ENCODE assay signal across 9 cellular contexts in the genomic region with DNA sequence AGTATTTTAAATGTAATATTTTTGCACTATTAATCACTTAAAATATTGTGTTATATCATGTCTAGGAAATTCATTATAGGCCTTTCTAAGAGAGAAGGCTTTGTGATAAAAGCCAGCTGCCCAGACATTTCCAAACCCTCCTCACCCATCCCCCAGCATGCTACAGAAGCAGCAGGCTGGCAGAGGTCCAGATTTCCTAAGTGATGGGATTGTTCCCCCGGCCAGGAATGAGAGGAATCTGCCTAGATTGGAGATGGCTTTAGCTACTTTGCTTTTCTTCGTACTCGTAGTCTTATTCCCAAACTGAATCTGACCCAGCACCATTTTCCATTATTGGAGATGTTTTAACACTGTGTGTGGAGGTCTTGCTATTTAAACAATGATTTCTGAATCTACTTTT. TPM values are rescaled to one million over a fixed set of nuclear protein-coding genes. Genes with fewer than 3 reads are reported as not detected.
DNase-seq lines count a peak whose midpoint lies in the region; ATAC-seq, FAIRE-seq and TF ChIP-seq lines count a peak whose summit lies in the region.
"Had no signal": no experiment of that assay in that cellular context is flagged by ENCODE, and none has a peak within 500 bp of the region (broad histone marks: within the 10 kb centered on the region; RNA-seq: fewer than 3 reads in every experiment).

No MANE protein-coding gene starts in this region.

- 22% methylated on average over 1 of the region's 3 CpGs for WGBS in HUES64
- 5% methylated on average over 3 of the region's 3 CpGs for WGBS in smooth muscle cell (ENCODE audit: low lambda C conversion rate)

- H3K9me3 Mint-ChIP-seq in glutamatergic neuron (ENCODE audit: unreplicated experiment), result peaks cover 5% of the 10 kb centered on the region

- H3K36me3 ChIP-seq in HUES64 (ENCODE audit: insufficient read depth, low read length) (no peaks in the 10 kb centered on the region), SJCRH30 (no peaks in the 10 kb centered on the region; the same call in 1 of the 2 replicates), smooth muscle cell (ENCODE audit: low read depth) (no peaks in the 10 kb centered on the region)

- H3K4me3 Mint-ChIP-seq in glutamatergic neuron (ENCODE audit: unreplicated experiment), result peak overlapping the region; percentile 41
- H3K4me3 Mint-ChIP-seq: activated CD8-positive, alpha-beta T cell treated with anti-CD3 and anti-CD28 coated beads, Interleukin-2, amount 10 ng/mL, durations not matched to agents 7 days and 5 days had no signal

- no peak for ATAC-seq in HG03521 (IDR thresholded peaks at IDR 0.05; ENCODE audit: unreplicated experiment)
- ATAC-seq: activated CD8-positive, alpha-beta T cell treated with anti-CD3 and anti-CD28 coated beads, Interleukin-2, amount 10 ng/mL, durations not matched to agents 7 days and 5 days; K562 had no signal

- H3K4me1 ChIP-seq in HUES64 (ENCODE audit: insufficient read depth, low read length) (peaks cover 64% of the 10 kb centered on the region), SJCRH30 (peaks cover 54% of the 10 kb centered on the region), smooth muscle cell (ENCODE audit: low read depth) (peaks cover 51% of the 10 kb centered on the region)

- H3K9me3 ChIP-seq in HUES64 (ENCODE audit: insufficient read depth, low read depth, low read length) (no peaks in the 10 kb centered on the region), SJCRH30 (replicated peaks) (no peaks in the 10 kb centered on the region), smooth muscle cell (replicated peaks; ENCODE audit: low read depth) (no peaks in the 10 kb centered on the region)

- FAIRE-seq in H54 (lab: Jason Lieb, UNC) (no peak), frontal cortex (lab: Jason Lieb, UNC) (no peak)
- FAIRE-seq: K562 had no signal

- no peaks in the 10 kb centered on the region for H3K79me2 ChIP-seq in smooth muscle cell (ENCODE audit: low read depth)

- peak overlapping the region; percentile 76 for H3K27ac Mint-ChIP-seq in glutamatergic neuron (ENCODE audit: unreplicated experiment)
- H3K27ac Mint-ChIP-seq: activated CD8-positive, alpha-beta T cell treated with anti-CD3 and anti-CD28 coated beads, Interleukin-2, amount 10 ng/mL, durations not matched to agents 7 days and 5 days had no signal

- H3K36me3 Mint-ChIP-seq in glutamatergic neuron (ENCODE audit: unreplicated experiment), result no peaks in the 10 kb centered on the region

- peaks cover 1% of the 10 kb centered on the region; the same call in 1 of the 2 replicates for H3K27me3 ChIP-seq in HUES64 (ENCODE audit: insufficient read depth, low read length)
- H3K27me3 ChIP-seq in SJCRH30, result no peaks in the 10 kb centered on the region
- no peaks in the 10 kb centered on the region for H3K27me3 ChIP-seq in smooth muscle cell (ENCODE audit: low read depth)

- H3K4me1 Mint-ChIP-seq in glutamatergic neuron (ENCODE audit: low read depth, unreplicated experiment), result peaks cover 56% of the 10 kb centered on the region

- peak overlapping the region; percentile 29; the same call in 1 of the 2 replicates for H3K9ac ChIP-seq in HUES64 (ENCODE audit: low read depth, low read length)
- no peak overlapping the region for H3K9ac ChIP-seq in smooth muscle cell (ENCODE audit: low read depth)

- H4K20me1 ChIP-seq in smooth muscle cell (ENCODE audit: low read depth), result no peaks in the 10 kb centered on the region

- H3K4me2 ChIP-seq in smooth muscle cell, result peak overlapping the region; percentile 65

- H3K4me3 ChIP-seq in HUES64 (ENCODE audit: low read length), result peak overlapping the region; percentile 36
- peak overlapping the region; percentile 8 for H3K4me3 ChIP-seq in SJCRH30
- H3K4me3 ChIP-seq in smooth muscle cell, result peak overlapping the region; percentile 17
- H3K4me3 ChIP-seq: K562 had no signal

- no peaks in the 10 kb centered on the region for H3F3A ChIP-seq in smooth muscle cell (ENCODE audit: low read depth)

- H2AFZ ChIP-seq in smooth muscle cell (ENCODE audit: low read depth), result no peak overlapping the region

- no peak for TF ChIP-seq CTCF in glutamatergic neuron (IDR thresholded peaks at IDR 0.05; ENCODE audit: partially characterized antibody, unreplicated experiment)
- TF ChIP-seq CTCF in smooth muscle cell (IDR thresholded peaks at IDR 0.05; ENCODE audit: borderline replicate concordance, insufficient read depth, poor library complexity, severe bottlenecking), result no peak

- DNase-seq in SJCRH30, result peak; percentile 97 to 99
- peak; percentile 56 for DNase-seq in glutamatergic neuron
- no peak for DNase-seq in smooth muscle cell (lab: John Stamatoyannopoulos, UW; ENCODE audit: unreplicated experiment)
- DNase-seq in H54 (ENCODE audit: insufficient read length, low spot score), result no peak
- no peak for DNase-seq in frontal cortex (ENCODE audit: low spot score in 2 of 2)
- DNase-seq: activated CD8-positive, alpha-beta T cell treated with anti-CD3 and anti-CD28 coated beads, Interleukin-2, amount 10 ng/mL, durations not matched to agents 7 days and 5 days had no signal

- H3K27me3 Mint-ChIP-seq in glutamatergic neuron (ENCODE audit: unreplicated experiment), result no peaks in the 10 kb centered on the region

- TF ChIP-seq POLR2A in H54 (IDR thresholded peaks at IDR 0.05; ENCODE audit: low read depth, low read length), result no peak

- H3K27ac ChIP-seq in HUES64 (ENCODE audit: low read depth, low read length), result peak overlapping the region; percentile 80
- peak overlapping the region; percentile 89 for H3K27ac ChIP-seq in SJCRH30
- H3K27ac ChIP-seq in smooth muscle cell (ENCODE audit: low read depth), result peak overlapping the region; percentile 49

RNA-seq across cellular contexts. Expression of a gene that starts 29.4 kb away (rescaled TPM):
- 16.4 TPM for polyA plus RNA-seq in HUES64 (2013, experiment 1 of 2)
- 21.2 TPM for polyA plus RNA-seq in HUES64 (2013, experiment 2 of 2)
- 67.6 and 78.2 TPM in 2 replicates for total RNA-seq in SJCRH30 (2014; rRNA removed; shearing (Covaris generic))
- total RNA-seq in glutamatergic neuron (ENCODE audit: unreplicated experiment) (96.5 TPM), smooth muscle cell (5.3 and 11.2 TPM in 2 replicates), frontal cortex (77.9 TPM)
- 4.1 and 5.1 TPM in 2 replicates for polyA plus RNA-seq in smooth muscle cell
- total RNA-seq: activated CD8-positive, alpha-beta T cell treated with anti-CD3 and anti-CD28 coated beads, Interleukin-2, amount 10 ng/mL, durations not matched to agents 7 days and 5 days had no signal

Comparison
In these comparisons a context has a peak if more than half of its experiments do, and no peak if none do; other contexts are left out.
1. DNase-seq: peak in SJCRH30 (2 of 2) and glutamatergic neuron (single experiment); none in smooth muscle cell (single experiment), H54 (single experiment) and frontal cortex (0 of 2).
2. Peak in every context shown above with its lines, with median percentiles within 50 percentile points of each other: H3K27ac ChIP-seq and H3K4me3 ChIP-seq.